Comparison of ENCODE assay signal across 1 cellular context in genomic region chr12:7983019-7983418, GRCh38. TPM values are rescaled to one million over a fixed set of nuclear protein-coding genes. Genes with fewer than 3 reads are reported as not detected.
"Had no signal": no experiment of that assay in that cellular context is flagged by ENCODE, and none has a peak within 500 bp of the region (broad histone marks: within the 10 kb centered on the region; RNA-seq: fewer than 3 reads in every experiment).

No MANE protein-coding gene starts in this region.

RNA-seq across cellular contexts. Expression of gene SLC2A3, which starts 47.0 kb away (rescaled TPM):
- total RNA-seq: HT-29 had no signal
